19 cellular contexts compared by ENCODE assay signal in the genomic region with DNA sequence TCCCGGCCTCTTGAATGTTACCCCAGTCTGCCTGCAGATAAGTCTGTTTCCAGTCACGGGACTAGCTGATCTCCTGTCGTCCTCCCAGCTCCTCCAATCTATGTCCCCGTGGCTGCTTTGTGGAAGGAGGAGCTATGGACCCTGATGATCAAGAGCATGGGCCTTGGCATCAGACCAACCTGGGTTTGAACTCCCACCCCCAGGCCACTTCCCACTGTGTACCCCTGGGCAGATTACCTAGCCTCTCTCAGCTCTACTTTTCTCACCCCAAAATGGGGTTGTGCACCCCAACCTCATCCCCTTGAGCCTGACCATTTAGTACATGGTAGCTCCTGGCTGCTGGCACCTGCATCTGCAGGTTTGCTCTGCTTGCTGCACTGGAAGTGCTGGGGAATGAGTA. TPM values are rescaled to one million over a fixed set of nuclear protein-coding genes. Genes with fewer than 3 reads are reported as not detected.
"Had no signal": no experiment of that assay in that cellular context is flagged by ENCODE, and none has a peak within 500 bp of the region (broad histone marks: within the 10 kb centered on the region; RNA-seq: fewer than 3 reads in every experiment).

No MANE protein-coding gene starts in this region.

- H3K4me3 ChIP-seq: dorsolateral prefrontal cortex, esophagus squamous epithelium, gastroesophageal sphincter, ovary, smooth muscle cell, upper lobe of left lung, uterus had no signal

- H3K4me1 ChIP-seq: uterus had no signal

- H3K36me3 Mint-ChIP-seq: naive thymus-derived CD4-positive, alpha-beta T cell had no signal

- H3K36me3 ChIP-seq: esophagus squamous epithelium, ovary, upper lobe of left lung, uterus had no signal

- DNase-seq: cortex of kidney; dorsolateral prefrontal cortex; effector memory CD4-positive, alpha-beta T cell; esophagus squamous epithelium; foreskin fibroblast; left colon; mesendoderm; naive thymus-derived CD4-positive, alpha-beta T cell; ovary; right cardiac atrium; stimulated activated CD4-positive, alpha-beta T cell treated with anti-CD3 and anti-CD28 coated beads, Interleukin-2, amount 100 ng/mL, for 48 hours; stimulated activated naive CD4-positive, alpha-beta T cell treated with Interleukin-2 at 50 U/mL for 16 hours; upper lobe of left lung; uterus had no signal

- ATAC-seq: gastroesophageal sphincter; left colon; naive thymus-derived CD4-positive, alpha-beta T cell; right cardiac atrium had no signal

- H3K27ac ChIP-seq: epithelial cell of prostate, esophagus squamous epithelium, gastroesophageal sphincter, ovary, upper lobe of left lung, uterus had no signal

- H3K9me3 ChIP-seq: esophagus squamous epithelium, gastroesophageal sphincter, ovary, upper lobe of left lung, uterus had no signal

- H3K27me3 Mint-ChIP-seq: naive thymus-derived CD4-positive, alpha-beta T cell had no signal

- H3K27me3 ChIP-seq: dorsolateral prefrontal cortex, esophagus squamous epithelium, gastroesophageal sphincter, ovary, upper lobe of left lung, uterus had no signal

- H3K4me2 ChIP-seq: smooth muscle cell had no signal

RNA-seq across cellular contexts. Expression of a gene that starts 55.8 kb away (rescaled TPM):
- total RNA-seq: lung microvascular endothelial cell had no signal
- polyA plus RNA-seq: neural cell, smooth muscle cell had no signal
